In the genomic region with DNA sequence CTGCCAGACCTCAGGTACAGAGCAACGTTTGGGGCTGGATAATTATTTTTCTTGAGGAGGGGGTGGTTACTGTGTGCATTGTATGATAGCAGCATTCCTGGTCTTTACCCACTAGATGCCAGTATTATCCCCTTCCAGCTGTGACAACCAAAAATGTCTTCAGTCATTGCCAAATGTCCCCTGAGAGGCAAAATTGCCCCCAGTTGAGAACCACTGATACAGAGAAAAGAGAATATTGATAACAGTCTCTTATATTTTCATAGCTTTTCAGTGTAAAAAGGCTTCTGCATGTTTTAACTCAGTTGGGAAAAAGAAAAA, we compare ENCODE assay signal across 16 cellular contexts. TPM values are rescaled to one million over a fixed set of nuclear protein-coding genes. Genes with fewer than 3 reads are reported as not detected.
A peak's percentile ranks its signal among the peaks of the same experiment; 100 is the strongest.
DNase-seq lines count a peak whose midpoint lies in the region; ATAC-seq and TF ChIP-seq lines count a peak whose summit lies in the region.
"Had no signal": no experiment of that assay in that cellular context is flagged by ENCODE, and none has a peak within 500 bp of the region (broad histone marks: within the 10 kb centered on the region; RNA-seq: fewer than 3 reads in every experiment).

No MANE protein-coding gene starts in this region.

- H3K36me3 Mint-ChIP-seq in chondrocyte (ENCODE audit: low read depth) = no peaks in the 10 kb centered on the region
- no peaks in the 10 kb centered on the region for H3K36me3 Mint-ChIP-seq in activated T-helper 17 cell treated with anti-CD3 and anti-CD28 coated beads, Interleukin-2, amount 50 U/mL, for 72 hours (ENCODE audit: low read depth)
- H3K36me3 Mint-ChIP-seq: activated naive CD8-positive, alpha-beta T cell treated with anti-CD3 and anti-CD28 coated beads for 36 hours; neural progenitor cell had no signal

- H3K9me3 ChIP-seq in osteoblast (ENCODE audit: low read depth, low read length) = no peaks in the 10 kb centered on the region
- H3K9me3 ChIP-seq: esophagus muscularis mucosa had no signal

- peaks cover 43% of the 10 kb centered on the region for H3K4me1 ChIP-seq in osteoblast (ENCODE audit: insufficient read depth, low read length)

- H3K9me3 Mint-ChIP-seq in chondrocyte (ENCODE audit: low read depth) = no peaks in the 10 kb centered on the region
- H3K9me3 Mint-ChIP-seq in activated T-helper 17 cell treated with anti-CD3 and anti-CD28 coated beads, Interleukin-2, amount 50 U/mL, for 72 hours = no peaks in the 10 kb centered on the region
- H3K9me3 Mint-ChIP-seq: activated naive CD8-positive, alpha-beta T cell treated with anti-CD3 and anti-CD28 coated beads for 36 hours had no signal

- no peaks in the 10 kb centered on the region for H3K27me3 ChIP-seq in osteoblast (ENCODE audit: insufficient read depth, low read length)
- H3K27me3 ChIP-seq: neural progenitor cell had no signal

- H3K27ac ChIP-seq in osteoblast (ENCODE audit: low read depth, low read length) = no peak overlapping the region
- H3K27ac ChIP-seq: esophagus muscularis mucosa, neural progenitor cell, skin epidermis had no signal

- H3K27me3 Mint-ChIP-seq in chondrocyte (ENCODE audit: low read depth) = no peaks in the 10 kb centered on the region
- H3K27me3 Mint-ChIP-seq in activated T-helper 17 cell treated with anti-CD3 and anti-CD28 coated beads, Interleukin-2, amount 50 U/mL, for 72 hours = peaks cover 40% of the 10 kb centered on the region

- DNase-seq in NCI-H1092 treated with DMSO at 0.1 percent for 48 hours (lab: John Stamatoyannopoulos, UW) (peak; percentile 48), NCI-H1092 (lab: John Stamatoyannopoulos, UW) (no peak), NCI-H146 treated with DMSO at 0.1 percent for 48 hours (lab: John Stamatoyannopoulos, UW; ENCODE audit: unreplicated experiment) (peak; percentile 29), chondrocyte (ENCODE audit: low spot score) (no peak), osteoblast (ENCODE audit: insufficient read length, low spot score, missing footprints) (peak; percentile 77)
- DNase-seq in effector CD8-positive, alpha-beta T cell (lab: John Stamatoyannopoulos, UW) = no peak
- DNase-seq: activated CD4-positive, CD25-positive, alpha-beta regulatory T cell treated with anti-CD3 and anti-CD28 coated beads, Interleukin-2, amount 50 U/mL, for 72 hours; activated naive CD8-positive, alpha-beta T cell treated with anti-CD3 and anti-CD28 coated beads for 36 hours; activated T-cell treated with anti-CD3 and anti-CD28 coated beads for 4 hours; stimulated activated naive CD4-positive, alpha-beta T cell treated with Interleukin-2 at 50 U/mL for 16 hours; T-helper 1 cell had no signal

- no peaks in the 10 kb centered on the region for H3K79me2 ChIP-seq in osteoblast (ENCODE audit: insufficient read depth, low read length)

- TF ChIP-seq CTCF in chondrocyte (IDR thresholded peaks at IDR 0.05) (peak; percentile 56), osteoblast (IDR thresholded peaks at IDR 0.05; ENCODE audit: extremely low read depth, low read depth, low read length) (peak; percentile 25)

- H3K4me1 Mint-ChIP-seq in chondrocyte (ENCODE audit: low read depth) = peaks cover 51% of the 10 kb centered on the region
- H3K4me1 Mint-ChIP-seq in activated T-helper 17 cell treated with anti-CD3 and anti-CD28 coated beads, Interleukin-2, amount 50 U/mL, for 72 hours = peaks cover 4% of the 10 kb centered on the region
- H3K4me1 Mint-ChIP-seq: activated naive CD8-positive, alpha-beta T cell treated with anti-CD3 and anti-CD28 coated beads for 36 hours had no signal

- H4K20me1 ChIP-seq in osteoblast (ENCODE audit: insufficient read depth, low read length) = no peaks in the 10 kb centered on the region

- no peak overlapping the region for H3K4me2 ChIP-seq in osteoblast (ENCODE audit: insufficient read depth, low read length)
- H3K4me2 ChIP-seq: neural progenitor cell had no signal

- no peak overlapping the region for H3K4me3 ChIP-seq in osteoblast (ENCODE audit: insufficient read depth, low read length)
- H3K4me3 ChIP-seq: esophagus muscularis mucosa, neural progenitor cell, skin epidermis had no signal

- H3K36me3 ChIP-seq in osteoblast (ENCODE audit: insufficient read depth, low read length) = no peaks in the 10 kb centered on the region
- H3K36me3 ChIP-seq: esophagus muscularis mucosa, neural progenitor cell had no signal

- no peak overlapping the region for H3K27ac Mint-ChIP-seq in chondrocyte (ENCODE audit: unreplicated experiment)
- H3K27ac Mint-ChIP-seq in activated T-helper 17 cell treated with anti-CD3 and anti-CD28 coated beads, Interleukin-2, amount 50 U/mL, for 72 hours = no peak overlapping the region
- H3K27ac Mint-ChIP-seq: activated naive CD8-positive, alpha-beta T cell treated with anti-CD3 and anti-CD28 coated beads for 36 hours; neural progenitor cell had no signal

- no peak overlapping the region for H3K4me3 Mint-ChIP-seq in chondrocyte (ENCODE audit: unreplicated experiment)
- no peak overlapping the region for H3K4me3 Mint-ChIP-seq in activated T-helper 17 cell treated with anti-CD3 and anti-CD28 coated beads, Interleukin-2, amount 50 U/mL, for 72 hours
- H3K4me3 Mint-ChIP-seq: activated naive CD8-positive, alpha-beta T cell treated with anti-CD3 and anti-CD28 coated beads for 36 hours; neural progenitor cell had no signal

- no peak overlapping the region for H2AFZ ChIP-seq in osteoblast (ENCODE audit: low read length)
- H2AFZ ChIP-seq: neural progenitor cell had no signal

- no peak for ATAC-seq in HG02610 (IDR thresholded peaks at IDR 0.05; ENCODE audit: unreplicated experiment)
- ATAC-seq in activated T-helper 17 cell treated with anti-CD3 and anti-CD28 coated beads, Interleukin-2, amount 50 U/mL, for 72 hours (replicated peaks) = no peak

RNA-seq across cellular contexts. Expression of a gene that starts 51.8 kb away (rescaled TPM):
- total RNA-seq in chondrocyte (0.19 to 1.0 TPM (median 0.72 TPM) in 3 replicates), osteoblast (0.29 and 0.36 TPM in 2 replicates)
- not detected for total RNA-seq in activated T-helper 17 cell treated with anti-CD3 and anti-CD28 coated beads, Interleukin-2, amount 50 U/mL, for 72 hours
- total RNA-seq: activated naive CD8-positive, alpha-beta T cell treated with anti-CD3 and anti-CD28 coated beads for 36 hours had no signal

RNA-seq across cellular contexts. Expression of a gene that starts 58.4 kb away (rescaled TPM):
- total RNA-seq in chondrocyte (5.5 to 7.4 TPM (median 6.4 TPM) in 3 replicates), osteoblast (22.1 and 24.5 TPM in 2 replicates)
- 10 to 100 TPM; 12.0 to 17.5 TPM for total RNA-seq in activated T-helper 17 cell treated with anti-CD3 and anti-CD28 coated beads, Interleukin-2, amount 50 U/mL, for 72 hours

Comparison
In these comparisons a context has a peak if more than half of its experiments do, and no peak if none do; other contexts are left out.
1. DNase-seq: peak in NCI-H1092 treated with DMSO at 0.1 percent for 48 hours (single experiment), NCI-H146 treated with DMSO at 0.1 percent for 48 hours (single experiment) and osteoblast (single experiment); none in NCI-H1092 (single experiment), chondrocyte (single experiment) and effector CD8-positive, alpha-beta T cell (single experiment).